In the genomic region with DNA sequence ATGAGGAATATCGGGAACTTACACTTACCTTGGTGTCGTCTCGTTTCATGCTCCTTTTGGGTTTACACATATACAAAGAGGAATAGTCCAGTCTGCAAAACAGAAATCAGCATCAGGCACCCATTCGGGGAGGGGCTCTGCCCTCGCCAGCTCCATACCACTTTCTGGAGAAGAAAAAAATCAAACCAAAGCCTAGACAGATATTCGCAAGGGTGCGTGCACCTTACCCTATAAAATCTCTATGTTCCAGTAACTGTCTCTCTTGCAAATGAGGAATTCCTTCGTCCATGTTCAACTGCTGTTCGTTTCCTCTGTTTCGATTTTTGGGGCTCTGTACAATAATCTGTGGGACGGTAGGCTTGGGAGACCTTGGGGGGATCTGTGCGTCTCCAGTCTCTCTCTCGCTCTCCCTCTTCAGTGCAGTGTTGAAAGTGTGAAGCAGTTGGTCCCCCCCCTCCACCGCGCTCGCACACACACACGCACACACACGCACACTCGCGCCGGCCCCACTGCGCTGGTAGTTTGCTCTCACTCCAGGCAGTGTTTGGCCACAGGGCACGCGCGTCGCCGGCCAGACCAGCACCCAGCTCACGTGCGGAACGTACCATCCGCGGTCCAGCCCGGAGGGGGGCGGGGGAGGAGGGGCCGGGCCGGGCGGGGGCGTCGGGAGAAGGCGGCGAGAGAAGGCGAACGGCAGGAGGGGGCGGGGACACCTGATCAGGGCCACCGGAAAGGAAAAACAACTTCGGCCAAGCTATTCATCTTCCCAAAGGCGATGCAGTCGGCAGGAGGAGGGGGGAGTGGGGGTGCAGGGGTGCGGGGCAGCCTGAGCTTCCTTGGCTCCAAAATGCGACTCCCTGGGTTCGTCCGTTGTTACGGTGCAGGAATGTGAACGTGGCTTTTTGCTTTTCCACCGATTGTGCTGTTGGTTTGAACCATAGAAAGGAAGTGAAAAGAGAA, we compare ENCODE assay signal across 2 cellular contexts.
TF ChIP-seq lines count a peak whose summit lies in the region.

TSS of gene BHLHE41 (minus strand) at position 547 of the 960 bp plus-strand sequence. CDS start at position 289, 258 bp downstream.

TF ChIP-seq in GM23338, 12 proteins besides CTCF, POLR2A, EP300 and RAD21 (continued from another document):
- TF ChIP-seq, protein P1, sequence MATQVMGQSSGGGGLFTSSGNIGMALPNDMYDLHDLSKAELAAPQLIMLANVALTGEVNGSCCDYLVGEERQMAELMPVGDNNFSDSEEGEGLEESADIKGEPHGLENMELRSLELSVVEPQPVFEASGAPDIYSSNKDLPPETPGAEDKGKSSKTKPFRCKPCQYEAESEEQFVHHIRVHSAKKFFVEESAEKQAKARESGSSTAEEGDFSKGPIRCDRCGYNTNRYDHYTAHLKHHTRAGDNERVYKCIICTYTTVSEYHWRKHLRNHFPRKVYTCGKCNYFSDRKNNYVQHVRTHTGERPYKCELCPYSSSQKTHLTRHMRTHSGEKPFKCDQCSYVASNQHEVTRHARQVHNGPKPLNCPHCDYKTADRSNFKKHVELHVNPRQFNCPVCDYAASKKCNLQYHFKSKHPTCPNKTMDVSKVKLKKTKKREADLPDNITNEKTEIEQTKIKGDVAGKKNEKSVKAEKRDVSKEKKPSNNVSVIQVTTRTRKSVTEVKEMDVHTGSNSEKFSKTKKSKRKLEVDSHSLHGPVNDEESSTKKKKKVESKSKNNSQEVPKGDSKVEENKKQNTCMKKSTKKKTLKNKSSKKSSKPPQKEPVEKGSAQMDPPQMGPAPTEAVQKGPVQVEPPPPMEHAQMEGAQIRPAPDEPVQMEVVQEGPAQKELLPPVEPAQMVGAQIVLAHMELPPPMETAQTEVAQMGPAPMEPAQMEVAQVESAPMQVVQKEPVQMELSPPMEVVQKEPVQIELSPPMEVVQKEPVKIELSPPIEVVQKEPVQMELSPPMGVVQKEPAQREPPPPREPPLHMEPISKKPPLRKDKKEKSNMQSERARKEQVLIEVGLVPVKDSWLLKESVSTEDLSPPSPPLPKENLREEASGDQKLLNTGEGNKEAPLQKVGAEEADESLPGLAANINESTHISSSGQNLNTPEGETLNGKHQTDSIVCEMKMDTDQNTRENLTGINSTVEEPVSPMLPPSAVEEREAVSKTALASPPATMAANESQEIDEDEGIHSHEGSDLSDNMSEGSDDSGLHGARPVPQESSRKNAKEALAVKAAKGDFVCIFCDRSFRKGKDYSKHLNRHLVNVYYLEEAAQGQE (IDR thresholded peaks at IDR 0.05; ENCODE audit: unreplicated experiment) = no peak

TF ChIP-seq in SK-N-SH treated with all-trans-retinoic acid at 6 μM for 48 hours, 23 proteins besides CTCF, POLR2A, EP300 and RAD21 (continued from another document):
- TF ChIP-seq CSRNP3 (CRISPR knock-in tag; IDR thresholded peaks at IDR 0.05) (no peak), ESRRG (CRISPR knock-in tag; IDR thresholded peaks at IDR 0.05) (no peak), ARNTL (CRISPR knock-in tag; IDR thresholded peaks at IDR 0.05; ENCODE audit: borderline replicate concordance, low read depth) (no peak), ISL1 (CRISPR knock-in tag; IDR thresholded peaks at IDR 0.05) (no peak), TCF4 (CRISPR knock-in tag; IDR thresholded peaks at IDR 0.05; ENCODE audit: borderline replicate concordance) (no peak), ZFP3 (CRISPR knock-in tag; IDR thresholded peaks at IDR 0.05) (no peak)
- TF ChIP-seq, protein P2, sequence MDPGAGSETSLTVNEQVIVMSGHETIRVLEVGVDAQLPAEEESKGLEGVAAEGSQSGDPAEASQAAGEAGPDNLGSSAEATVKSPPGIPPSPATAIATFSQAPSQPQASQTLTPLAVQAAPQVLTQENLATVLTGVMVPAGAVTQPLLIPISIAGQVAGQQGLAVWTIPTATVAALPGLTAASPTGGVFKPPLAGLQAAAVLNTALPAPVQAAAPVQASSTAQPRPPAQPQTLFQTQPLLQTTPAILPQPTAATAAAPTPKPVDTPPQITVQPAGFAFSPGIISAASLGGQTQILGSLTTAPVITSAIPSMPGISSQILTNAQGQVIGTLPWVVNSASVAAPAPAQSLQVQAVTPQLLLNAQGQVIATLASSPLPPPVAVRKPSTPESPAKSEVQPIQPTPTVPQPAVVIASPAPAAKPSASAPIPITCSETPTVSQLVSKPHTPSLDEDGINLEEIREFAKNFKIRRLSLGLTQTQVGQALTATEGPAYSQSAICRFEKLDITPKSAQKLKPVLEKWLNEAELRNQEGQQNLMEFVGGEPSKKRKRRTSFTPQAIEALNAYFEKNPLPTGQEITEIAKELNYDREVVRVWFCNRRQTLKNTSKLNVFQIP (CRISPR knock-in tag; IDR thresholded peaks at IDR 0.05; ENCODE audit: borderline replicate concordance, low read depth) = no peak
TF ChIP-seq in SK-N-SH treated with all-trans-retinoic acid at 6 μM for 48 hours: peak in this region for 0.
